ENCODE assay signal across 22 cellular contexts in the genomic region with DNA sequence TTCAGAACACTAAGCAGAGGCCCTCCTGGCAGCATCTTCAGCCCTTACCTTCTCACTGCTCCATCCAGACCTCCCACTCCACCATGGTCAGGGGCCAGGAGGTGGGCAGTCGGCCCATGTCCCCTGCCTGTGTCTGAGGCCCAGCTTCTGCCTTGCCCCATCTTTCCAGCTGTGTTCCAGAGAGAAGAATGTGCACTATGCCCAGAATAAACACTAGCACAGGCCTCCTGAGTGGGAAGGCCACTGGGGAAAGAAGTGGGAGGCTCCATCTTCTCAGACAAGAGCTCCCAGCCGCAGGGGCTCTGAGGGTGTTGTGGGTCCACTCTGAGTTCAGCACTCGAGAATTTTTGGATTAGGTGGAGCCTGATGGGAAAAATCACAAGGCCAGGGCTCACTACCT. TPM values are rescaled to one million over a fixed set of nuclear protein-coding genes. Genes with fewer than 3 reads are reported as not detected.
A peak's percentile ranks its signal among the peaks of the same experiment; 100 is the strongest.
DNase-seq lines count a peak whose midpoint lies in the region; ATAC-seq lines count a peak whose summit lies in the region.
"Had no signal": no experiment of that assay in that cellular context is flagged by ENCODE, and none has a peak within 500 bp of the region (broad histone marks: within the 10 kb centered on the region; RNA-seq: fewer than 3 reads in every experiment).

No MANE protein-coding gene starts in this region.

- peaks cover 16% of the 10 kb centered on the region for H3K4me1 ChIP-seq in right cardiac atrium (ENCODE audit: control insufficient read depth, insufficient read depth, low read length)
- H3K4me1 ChIP-seq in rectal smooth muscle tissue (ENCODE audit: control insufficient read depth, insufficient read depth, low read length), result peaks cover 55% of the 10 kb centered on the region
- H3K4me1 ChIP-seq in HAP-1, result no peaks in the 10 kb centered on the region
- H3K4me1 ChIP-seq: BE2C had no signal

- no peaks in the 10 kb centered on the region for H3K9me3 ChIP-seq in right cardiac atrium (ENCODE audit: control insufficient read depth, low read length)
- no peaks in the 10 kb centered on the region for H3K9me3 ChIP-seq in HAP-1
- H3K9me3 ChIP-seq: BE2C had no signal

- ATAC-seq in left cardiac atrium (peak in 1 of 2 donors; percentile 5), Right ventricle myocardium inferior (no peak), right cardiac atrium (no peak), HG03565 (IDR thresholded peaks at IDR 0.05; ENCODE audit: unreplicated experiment) (no peak), GM21529 (IDR thresholded peaks at IDR 0.05; ENCODE audit: unreplicated experiment) (no peak)
- ATAC-seq: activated CD4-positive, alpha-beta T cell treated with anti-CD3 and anti-CD28 coated beads for 36 hours; left lobe of liver had no signal

- in situ Hi-C loops in HAP-1 (cut with MboI; ENCODE audit: low sequenced_read_pairs), result no loop called here

- H3K4me3 ChIP-seq in right cardiac atrium (ENCODE audit: low read length), result no peak overlapping the region
- no peak overlapping the region for H3K4me3 ChIP-seq in rectal smooth muscle tissue (ENCODE audit: low read length)
- H3K4me3 ChIP-seq in HAP-1, result no peak overlapping the region
- no peak overlapping the region for H3K4me3 ChIP-seq in H7 (ENCODE audit: insufficient read depth, low read depth, low read length)

- intact Hi-C loops in left cardiac atrium (cut with DNase I) (no loop called here), Right ventricle myocardium inferior (cut with DNase I) (no loop called here), right cardiac atrium (cut with DNase I) (loop anchor here in 1 of 4 donors (10.0 kb wide), 1 partner anchor 60 kb away; no protein-coding TSS in a partner anchor)

- no peaks in the 10 kb centered on the region for H3K36me3 ChIP-seq in rectal smooth muscle tissue (ENCODE audit: control insufficient read depth, insufficient read depth, low read length)
- H3K36me3 ChIP-seq in HAP-1 (replicated peaks), result no peaks in the 10 kb centered on the region
- H3K36me3 ChIP-seq in H7 (replicated peaks; ENCODE audit: control insufficient read depth, insufficient read depth, low read length), result no peaks in the 10 kb centered on the region
- H3K36me3 ChIP-seq: BE2C had no signal

- H3K27me3 ChIP-seq in right cardiac atrium (ENCODE audit: control insufficient read depth, insufficient read depth) (no peaks in the 10 kb centered on the region), rectal smooth muscle tissue (ENCODE audit: control insufficient read depth, insufficient read depth, low read length) (no peaks in the 10 kb centered on the region), HAP-1 (ENCODE audit: low read depth) (peaks cover 11% of the 10 kb centered on the region), H7 (ENCODE audit: control insufficient read depth, insufficient read depth, low read length) (no peaks in the 10 kb centered on the region; the same call in 1 of the 2 replicates)

- DNase-seq in left cardiac atrium (peak; percentile 10), Right ventricle myocardium inferior (ENCODE audit: missing footprints) (no peak), right cardiac atrium (peak in 1 of 3 donors; percentile 58), HAP-1 (ENCODE audit: low spot score in 2 of 2) (no peak), H7 (no peak)
- DNase-seq: activated CD4-positive, alpha-beta T cell treated with anti-CD3 and anti-CD28 coated beads for 36 hours; activated naive CD8-positive, alpha-beta T cell treated with anti-CD3 and anti-CD28 coated beads for 36 hours; BE2C; COR-L47; DND-41; effector CD4-positive, alpha-beta T cell; H9; NCI-H1694 treated with DMSO at 0.1 percent for 48 hours; NCI-H2227 treated with DMSO at 0.1 percent for 48 hours; NCI-H82; SHP77 had no signal

- H3K27ac ChIP-seq in right cardiac atrium (ENCODE audit: low read length) (peak overlapping the region; percentile 97), rectal smooth muscle tissue (ENCODE audit: low read depth, low read length) (peak overlapping the region; percentile 82)

- 36% methylated on average over 3 of the region's 3 CpGs for WGBS in right cardiac atrium

- no peak overlapping the region for H3K9ac ChIP-seq in rectal smooth muscle tissue (ENCODE audit: low read length)

RNA-seq across cellular contexts. Expression of gene ADCY5, which starts 44.5 kb away (rescaled TPM):
- total RNA-seq in left cardiac atrium (100 to 1,000 TPM; 104 to 134 TPM), Right ventricle myocardium inferior (232 TPM), right cardiac atrium (100 to 1,000 TPM; 125 to 220 (median 210) TPM)
- 90.4 TPM for polyA plus RNA-seq in right cardiac atrium
- total RNA-seq in H7 (2014; rRNA removed; shearing (Covaris generic)), result 2.4 and 5.1 TPM in 2 replicates
- total RNA-seq: activated CD4-positive, alpha-beta T cell treated with anti-CD3 and anti-CD28 coated beads for 36 hours; activated naive CD8-positive, alpha-beta T cell treated with anti-CD3 and anti-CD28 coated beads for 36 hours; glomerular endothelial cell; mononuclear cell had no signal

Comparison
In these comparisons a context has a peak if more than half of its experiments do, and no peak if none do; other contexts are left out.
1. RNA of gene ADCY5, which starts 44.5 kb away (total RNA-seq): 232 TPM in Right ventricle myocardium inferior (single experiment), 125 to 220 TPM in right cardiac atrium and 104 to 134 TPM in left cardiac atrium; 2.4 to 5.1 TPM in H7; every median in the first group is over 10 times any median in the second.